ENCODE assay signal across 8 cellular contexts in the genomic region with DNA sequence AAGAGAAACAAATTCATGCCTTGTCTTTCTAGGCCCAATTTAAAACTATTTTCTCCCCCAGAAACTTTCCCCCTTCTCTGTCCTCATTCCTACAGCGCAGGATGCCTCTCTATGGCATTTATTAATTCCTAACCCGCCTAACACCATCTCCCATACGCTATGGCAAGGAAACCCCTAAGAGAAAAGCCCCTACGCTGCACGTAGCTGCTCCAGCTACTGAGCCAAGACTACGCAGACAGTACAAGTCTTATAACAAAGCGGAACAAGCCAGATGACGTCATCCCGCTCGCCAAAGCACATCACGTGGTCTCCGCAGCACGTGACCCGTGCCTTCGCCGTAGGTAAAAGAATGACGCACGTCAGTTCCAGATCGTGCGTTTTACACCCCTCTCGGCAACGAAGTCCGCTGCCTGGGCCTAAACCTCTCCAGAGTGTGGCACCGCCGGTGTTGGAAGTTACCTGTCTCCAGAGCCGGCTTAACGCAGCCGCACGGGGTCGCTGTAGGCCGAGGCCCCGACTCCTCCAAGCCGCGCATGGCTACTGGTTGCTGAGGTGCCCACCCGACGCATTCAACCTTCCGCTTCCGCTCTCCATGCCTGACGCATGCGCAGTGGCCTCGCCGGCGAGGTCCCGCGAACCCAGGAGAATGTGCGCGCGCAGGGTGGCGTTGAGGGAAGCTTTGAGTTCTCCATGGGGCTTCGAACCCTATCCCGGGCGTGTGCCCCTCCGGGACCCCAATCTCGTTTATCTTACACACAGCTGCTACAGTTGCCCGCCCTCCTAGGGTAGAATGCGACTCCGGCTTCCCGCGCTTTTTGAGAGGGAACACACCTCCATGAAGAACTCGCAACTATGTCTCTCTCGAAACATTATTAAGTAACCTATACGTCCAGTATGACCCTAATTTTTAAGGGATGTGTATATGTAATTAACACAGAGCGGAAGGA. TPM values are rescaled to one million over a fixed set of nuclear protein-coding genes. Genes with fewer than 3 reads are reported as not detected.
DNase-seq lines count a peak whose midpoint lies in the region; ATAC-seq and TF ChIP-seq lines count a peak whose summit lies in the region.

A gene with protein sequence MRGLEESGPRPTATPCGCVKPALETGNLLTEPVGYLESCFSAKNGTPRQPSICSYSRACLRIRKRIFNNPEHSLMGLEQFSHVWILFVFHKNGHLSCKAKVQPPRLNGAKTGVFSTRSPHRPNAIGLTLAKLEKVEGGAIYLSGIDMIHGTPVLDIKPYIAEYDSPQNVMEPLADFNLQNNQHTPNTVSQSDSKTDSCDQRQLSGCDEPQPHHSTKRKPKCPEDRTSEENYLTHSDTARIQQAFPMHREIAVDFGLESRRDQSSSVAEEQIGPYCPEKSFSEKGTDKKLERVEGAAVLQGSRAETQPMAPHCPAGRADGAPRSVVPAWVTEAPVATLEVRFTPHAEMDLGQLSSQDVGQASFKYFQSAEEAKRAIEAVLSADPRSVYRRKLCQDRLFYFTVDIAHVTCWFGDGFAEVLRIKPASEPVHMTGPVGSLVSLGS (minus strand): TSS at position 542 of the 947 bp plus-strand sequence. CDS start 7 bp downstream, at position 535.

- H3K4me3 ChIP-seq in DND-41 (ENCODE audit: low read depth in 1 of 2, low read length in 2 of 2) = peak within 1 kb of the TSS; percentile 45 to 79
- no peak within 1 kb of the TSS for H3K4me3 ChIP-seq in KMS-11 (IDR thresholded peaks at IDR 0.05; ENCODE audit: insufficient read depth, low read depth, low read length)
- peak within 1 kb of the TSS; percentile 49 to 87 for H3K4me3 ChIP-seq in Panc1 (ENCODE audit: low read depth in 2 of 2, low read length in 2 of 2)
- H3K4me3 ChIP-seq in esophagus squamous epithelium = peak within 1 kb of the TSS; percentile 55 to 91 (median 62)

- H2AFZ ChIP-seq in DND-41 (ENCODE audit: low read depth, low read length) = peak within 1 kb of the TSS; percentile 86
- peak within 1 kb of the TSS; percentile 86 for H2AFZ ChIP-seq in KMS-11 (ENCODE audit: low read depth)

- H3K27ac ChIP-seq in DND-41 (ENCODE audit: low read length) = peak within 1 kb of the TSS; percentile 97
- H3K27ac ChIP-seq in KMS-11 = peak within 1 kb of the TSS; percentile 81
- peak within 1 kb of the TSS; percentile 92 for H3K27ac ChIP-seq in Panc1 (ENCODE audit: low read length)
- peak within 1 kb of the TSS; percentile 96 to 99 (median 98) for H3K27ac ChIP-seq in esophagus squamous epithelium

- H3K9ac ChIP-seq in DND-41 (ENCODE audit: low read depth, low read length) = peak within 1 kb of the TSS; percentile 73
- H3K9ac ChIP-seq in KMS-11 = peak within 1 kb of the TSS; percentile 79

- H3K4me2 ChIP-seq in DND-41 (ENCODE audit: insufficient read depth, low read length) (peak within 1 kb of the TSS; percentile 74), KMS-11 (peak within 1 kb of the TSS; percentile 98)

- DNase-seq in DND-41 (peak; percentile 97), Panc1 (ENCODE audit: low read depth, low spot score) (peak; percentile 92), esophagus squamous epithelium (lab: John Stamatoyannopoulos, UW) (peak; percentile 93), myocyte (ENCODE audit: low read depth) (peak; percentile 98)
- DNase-seq in activated T-cell treated with anti-CD3 and anti-CD28 coated beads, Interleukin-2, amount 50 U/mL, for 48 hours = peak; percentile 99
- DNase-seq in stimulated activated CD8-positive, alpha-beta memory T cell treated with anti-CD3 and anti-CD28 coated beads, Interleukin-7, amount 100 ng/mL, for 48 hours (ENCODE audit: extremely low read depth in 1 of 2, low read depth in 1 of 2) = peak; percentile 94 to 99

- in situ Hi-C loops in Panc1 (cut with HindIII; ENCODE audit: low pct_unique_long_range_greater_than_20kb, low sequenced_read_pairs) = no loop called here

- ATAC-seq in DND-41 (ENCODE audit: insufficient read depth, low read depth) (peak; percentile 85), GM21737 (IDR thresholded peaks at IDR 0.05; ENCODE audit: unreplicated experiment) (peak; percentile 75), Panc1 (peak; percentile 92)

- intact Hi-C loops in Panc1 (cut with micrococcal nuclease; ENCODE audit: unreplicated experiment) (loop anchor here (2.0 to 10.0 kb wide), 2 partner anchors 33 to 113 kb away; no protein-coding TSS in a partner anchor), esophagus squamous epithelium (cut with DNase I) (loop anchor here (10.0 kb wide), 1 partner anchor 113 kb away; no protein-coding TSS in a partner anchor)

- no peaks in the 10 kb centered on the region for H3K27me3 ChIP-seq in DND-41 (ENCODE audit: insufficient read depth, low read length, poor library complexity)
- no peaks in the 10 kb centered on the region for H3K27me3 ChIP-seq in KMS-11 (ENCODE audit: insufficient read depth, low read depth)
- peaks cover 4% of the 10 kb centered on the region; the same call in 1 of the 2 replicates for H3K27me3 ChIP-seq in Panc1 (ENCODE audit: control insufficient read depth, insufficient read depth, low read length)
- H3K27me3 ChIP-seq in esophagus squamous epithelium = peaks cover 0 to 6% (median 0%) of the 10 kb centered on the region in 4 donors

- 0 to 1% methylated on average over 31 to 52 of the region's 63 CpGs for WGBS in esophagus squamous epithelium, 2 donors

- POLR2A ChIA-PET in Panc1 (lab: Charles Lee) = interaction anchor here (0.5 to 0.7 kb wide), 9 partner anchors 24 to 221 kb away, joined by 3 to 11 read pairs (median 6); no protein-coding TSS in a partner anchor

- H3K36me3 ChIP-seq in DND-41 (ENCODE audit: insufficient read depth, low read length) (no peaks in the 10 kb centered on the region), KMS-11 (ENCODE audit: insufficient read depth) (no peaks in the 10 kb centered on the region), Panc1 (ENCODE audit: control insufficient read depth, insufficient read depth, low read length) (no peaks in the 10 kb centered on the region), esophagus squamous epithelium (no peaks in the 10 kb centered on the region)

- TF ChIP-seq POLR2A in esophagus squamous epithelium (IDR thresholded peaks at IDR 0.05) = peak in 3 of 4 donors; percentile 40 to 86 (median 84)

- H3K4me1 ChIP-seq in DND-41 (ENCODE audit: insufficient read depth, low read length) = peaks cover 51% of the 10 kb centered on the region
- H3K4me1 ChIP-seq in KMS-11 (ENCODE audit: low read depth, poor library complexity, severe bottlenecking) = peaks cover 19% of the 10 kb centered on the region
- peaks cover 7% of the 10 kb centered on the region; the same call in 1 of the 2 replicates for H3K4me1 ChIP-seq in Panc1 (ENCODE audit: control insufficient read depth, insufficient read depth, low read length)
- H3K4me1 ChIP-seq in esophagus squamous epithelium = peaks cover 9 to 48% (median 17%) of the 10 kb centered on the region in 3 donors

- TF ChIP-seq CTCF in DND-41 (IDR thresholded peaks at IDR 0.05; ENCODE audit: borderline replicate concordance, extremely low read depth, low read length, poor library complexity, severe bottlenecking) (peak; percentile 84), KMS-11 (conservative IDR thresholded peaks at IDR 0.05; ENCODE audit: low read depth, low read length) (peak; percentile 58), Panc1 (IDR thresholded peaks at IDR 0.05) (peak; percentile 83), esophagus squamous epithelium (IDR thresholded peaks at IDR 0.05) (peak; percentile 23 to 77 (median 50))

- CTCF ChIA-PET in Panc1 (lab: Charles Lee) = interaction anchor here (0.5 to 1.3 kb wide), 4 partner anchors 20 to 134 kb away, joined by 3 to 6 read pairs (median 3); a partner anchor contains a TSS

- no peaks in the 10 kb centered on the region for H3K9me3 ChIP-seq in DND-41 (ENCODE audit: insufficient read depth, low read length, severe bottlenecking)
- H3K9me3 ChIP-seq in Panc1 (ENCODE audit: control insufficient read depth, insufficient read depth, low read depth, low read length) = no peaks in the 10 kb centered on the region
- H3K9me3 ChIP-seq in esophagus squamous epithelium = no peaks in the 10 kb centered on the region

- H3K79me2 ChIP-seq in DND-41 (ENCODE audit: insufficient read depth, low read length) (peaks cover 32% of the 10 kb centered on the region), KMS-11 (ENCODE audit: insufficient read depth, low read depth) (no peaks in the 10 kb centered on the region)

- BruUV-seq in Panc1 (replicated peaks; lab: Mats Ljungman, UMichigan) = no TSS peak

- H4K20me1 ChIP-seq in DND-41 (ENCODE audit: insufficient read depth, low read length) = no peaks in the 10 kb centered on the region
- H4K20me1 ChIP-seq in KMS-11 (ENCODE audit: insufficient read depth) = no peaks in the 10 kb centered on the region

RNA-seq across cellular contexts. Expression of the gene that starts here (rescaled TPM):
- total RNA-seq in Panc1 (2021; ENCODE audit: unreplicated experiment) (10.4 TPM), esophagus squamous epithelium (10 to 100 TPM; 16.0 to 41.1 (median 20.7) TPM), myocyte (12.4 and 18.6 TPM in 2 replicates)
- polyA plus RNA-seq in Panc1 (2012; ENCODE audit: insufficient read length) = 6.4 TPM
- 10.7 TPM for polyA plus RNA-seq in myocyte (2012)
